8 cellular contexts compared by ENCODE assay signal in the genomic region with DNA sequence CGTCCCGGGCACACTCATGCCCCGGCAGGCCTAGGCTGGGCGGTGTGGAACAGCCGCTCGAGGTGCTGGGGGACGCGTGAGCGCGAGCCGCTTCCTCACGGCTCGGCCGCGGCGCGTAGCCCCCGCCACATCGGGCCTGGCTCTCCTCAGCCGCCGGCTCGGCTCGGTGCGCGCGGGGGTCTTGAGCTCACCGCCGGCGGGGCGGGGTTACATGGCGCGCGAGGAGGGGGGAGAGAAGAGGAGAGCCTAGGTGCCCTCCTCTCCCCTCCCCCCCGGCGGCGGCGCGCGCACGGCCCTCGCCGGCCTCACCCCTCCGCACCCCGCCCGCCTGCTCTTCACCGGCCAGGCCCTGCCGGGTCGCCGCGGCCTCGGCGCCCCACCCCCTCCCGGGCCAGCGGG. TPM values are rescaled to one million over a fixed set of nuclear protein-coding genes. Genes with fewer than 3 reads are reported as not detected.
A peak's percentile ranks its signal among the peaks of the same experiment; 100 is the strongest.
DNase-seq lines count a peak whose midpoint lies in the region; TF ChIP-seq lines count a peak whose summit lies in the region.

No MANE protein-coding gene starts in this region.

- in situ Hi-C loops in GM13976 (cut with MboI; ENCODE audit: low sequenced_read_pairs, unreplicated experiment) = no loop called here

- TF ChIP-seq CTCF in GM13976 (IDR thresholded peaks at IDR 0.05; ENCODE audit: borderline replicate concordance, control extremely low read depth, extremely low read depth, insufficient read depth, missing control alignments) = no peak
- no peak for TF ChIP-seq CTCF in HFFc6 (IDR thresholded peaks at IDR 0.05)

- no peaks in the 10 kb centered on the region for H3K9me3 Mint-ChIP-seq in HFFc6

- H3K4me1 Mint-ChIP-seq in HFFc6 (ENCODE audit: low read depth) = peaks cover 60% of the 10 kb centered on the region

- peak; percentile 79 for DNase-seq in GM13976 (ENCODE audit: low spot score)
- DNase-seq in HFFc6 = no peak
- DNase-seq in NCI-H1092 (lab: John Stamatoyannopoulos, UW) = peak; percentile 88
- peak; percentile 84 for DNase-seq in UCSD-AML1 (lab: John Stamatoyannopoulos, UW; ENCODE audit: unreplicated experiment)
- DNase-seq in brain pericyte (ENCODE audit: low read depth, low spot score) = peak; percentile 15
- peak; percentile 71 for DNase-seq in iPS-NIHi7 (ENCODE audit: extremely low spot score)
- peak; percentile 46 to 63 for DNase-seq in stimulated activated CD4-positive, alpha-beta T cell treated with anti-CD3 and anti-CD28 coated beads, Interleukin-12 subunit alpha, Interleukin-12 subunit beta, amount 100 ng/mL, for 24 hours (ENCODE audit: low read depth in 2 of 2)
- no peak for DNase-seq in KG1 (lab: John Stamatoyannopoulos, UW)

- peak overlapping the region; percentile 95 for H3K4me3 Mint-ChIP-seq in HFFc6

- H3K27ac Mint-ChIP-seq in HFFc6 = peak overlapping the region; percentile 88

- peaks cover 19% of the 10 kb centered on the region for H3K36me3 Mint-ChIP-seq in HFFc6 (ENCODE audit: low read depth)

- H3K27me3 Mint-ChIP-seq in HFFc6 (ENCODE audit: insufficient read depth) = no peaks in the 10 kb centered on the region

RNA-seq across cellular contexts. Expression of gene RANBP6, which starts 7.7 kb away (rescaled TPM):
- total RNA-seq in HFFc6 (2021; fragmentation: NEBNext Ultra II Directional; extraction: Animal tissue kit (Norgen Biotek cat#: 25700)) = 10 to 100 TPM; 23.5 to 31.7 (median 24.5) TPM

Comparison
In these comparisons a context has a peak if more than half of its experiments do, and no peak if none do; other contexts are left out.
1. DNase-seq: peak in GM13976 (single experiment), NCI-H1092 (single experiment), UCSD-AML1 (single experiment), brain pericyte (single experiment), iPS-NIHi7 (single experiment) and stimulated activated CD4-positive, alpha-beta T cell treated with anti-CD3 and anti-CD28 coated beads, Interleukin-12 subunit alpha, Interleukin-12 subunit beta, amount 100 ng/mL, for 24 hours (2 of 2); none in HFFc6 (single experiment) and KG1 (single experiment).